Comparison of ENCODE assay signal across 8 cellular contexts in the genomic region with DNA sequence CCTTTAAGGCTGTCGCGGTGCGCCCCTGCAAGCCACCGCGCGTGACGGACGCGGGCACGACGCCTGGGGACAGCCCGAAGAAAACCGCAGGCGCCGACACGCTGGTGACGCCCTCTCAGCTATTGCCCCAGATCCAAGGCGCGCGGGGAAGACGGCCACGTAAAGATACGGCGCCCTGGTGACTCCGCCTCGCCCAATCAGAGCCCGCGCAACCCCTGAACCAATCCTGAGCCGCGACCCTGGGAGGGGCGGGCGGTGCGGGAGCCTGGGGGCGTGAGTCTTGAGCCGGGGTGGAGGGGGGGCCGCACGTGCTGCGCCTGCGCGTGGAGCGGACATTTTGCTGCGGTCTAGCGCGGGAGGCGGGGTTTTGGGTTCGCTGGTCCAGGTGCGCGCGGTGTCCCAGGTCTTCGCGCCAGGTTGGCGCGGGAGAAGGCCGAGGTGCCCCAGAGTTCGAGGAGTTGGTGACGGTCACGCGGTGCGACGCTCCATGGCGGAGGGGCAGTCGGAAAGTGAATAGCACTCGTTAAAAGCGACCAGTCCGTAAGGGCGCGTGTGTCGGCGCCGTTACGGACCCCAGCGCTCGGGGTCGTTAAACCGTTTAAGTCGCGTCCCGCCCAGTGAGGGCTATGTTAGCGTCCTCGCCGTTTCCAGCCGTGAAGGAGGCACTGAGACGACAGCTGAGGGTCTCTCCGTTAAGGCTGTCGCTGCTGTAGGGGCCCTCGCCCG. TPM values are rescaled to one million over a fixed set of nuclear protein-coding genes. Genes with fewer than 3 reads are reported as not detected.
A peak's percentile ranks its signal among the peaks of the same experiment; 100 is the strongest.
DNase-seq lines count a peak whose midpoint lies in the region; ATAC-seq and TF ChIP-seq lines count a peak whose summit lies in the region.

No MANE protein-coding gene starts in this region.

- 9% methylated on average over 27 of the region's 87 CpGs for WGBS in SK-N-SH (ENCODE audit: low lambda C conversion rate)

- H2AFZ ChIP-seq in SK-N-SH (ENCODE audit: low read depth) = peak overlapping the region; percentile 99
- H2AFZ ChIP-seq in osteoblast (ENCODE audit: low read length) = peak overlapping the region; percentile 99

- H3K27ac Mint-ChIP-seq in activated naive CD8-positive, alpha-beta T cell = peak overlapping the region; percentile 97
- H3K27ac Mint-ChIP-seq in glutamatergic neuron (ENCODE audit: unreplicated experiment) = peak overlapping the region; percentile 90

- H3F3A ChIP-seq in SK-N-SH (replicated peaks; ENCODE audit: insufficient read depth) = peaks cover 14% of the 10 kb centered on the region

- H3K9ac ChIP-seq in SK-N-SH = peak overlapping the region; percentile 86

- H4K20me1 ChIP-seq in SK-N-SH (ENCODE audit: insufficient read depth) (no peaks in the 10 kb centered on the region), osteoblast (ENCODE audit: insufficient read depth, low read length) (no peaks in the 10 kb centered on the region)

- H3K36me3 ChIP-seq in SK-N-SH (replicated peaks in 1 of 2; ENCODE audit: control insufficient read depth in 1 of 2, insufficient read depth in 2 of 2, low read length in 1 of 2) = no peaks in the 10 kb centered on the region
- no peaks in the 10 kb centered on the region for H3K36me3 ChIP-seq in osteoblast (ENCODE audit: insufficient read depth, low read length)
- H3K36me3 ChIP-seq in thoracic aorta = no peaks in the 10 kb centered on the region

- DNase-seq in GM10248 (ENCODE audit: extremely low spot score) (peak; percentile 100), NCI-H1092 (lab: John Stamatoyannopoulos, UW) (peak; percentile 92), SK-N-SH (peak; percentile 100), glutamatergic neuron (peak; percentile 98), osteoblast (ENCODE audit: insufficient read length, low spot score, missing footprints) (peak; percentile 99), thoracic aorta (ENCODE audit: low spot score) (peak; percentile 96)

- CTCF ChIA-PET in GM10248 (lab: Yijun Ruan, JAX) = interaction anchor here (1.0 to 5.7 kb wide), 8 partner anchors 9 to 87 kb away, joined by 3 to 36 read pairs (median 4); partner anchors contain the start of gene NMUR1
- CTCF ChIA-PET in SK-N-SH (lab: Yijun Ruan, JAX) = interaction anchor here (1.0 to 1.9 kb wide), 3 partner anchors 16 to 161 kb away, joined by 3 to 5 read pairs (median 3); partner anchors contain the start of gene NMUR1

- POLR2A ChIA-PET in GM10248 (lab: Yijun Ruan, JAX) (interaction anchor here (1.0 kb wide), 1 partner anchor 52 kb away, joined by 3 read pairs; no protein-coding TSS in a partner anchor), SK-N-SH (lab: Yijun Ruan, JAX) (interaction anchor here (0.6 to 1.0 kb wide), 2 partner anchors 50 to 265 kb away, joined by 3 to 9 read pairs; partner anchors contain the start of gene NCL)

- H3K27me3 Mint-ChIP-seq in activated naive CD8-positive, alpha-beta T cell = no peaks in the 10 kb centered on the region
- H3K27me3 Mint-ChIP-seq in glutamatergic neuron (ENCODE audit: unreplicated experiment) = peaks cover 2% of the 10 kb centered on the region

- peak overlapping the region; percentile 58 to 86 for H3K27ac ChIP-seq in SK-N-SH (ENCODE audit: low read depth in 2 of 2, low read length in 1 of 2)
- peak overlapping the region; percentile 93 for H3K27ac ChIP-seq in osteoblast (ENCODE audit: low read depth, low read length)
- peak overlapping the region; percentile 77 to 80 for H3K27ac ChIP-seq in thoracic aorta

- H3K4me1 ChIP-seq in SK-N-SH (ENCODE audit: control insufficient read depth in 1 of 2, insufficient read depth in 2 of 2, low read depth in 1 of 2, low read length in 1 of 2) (peaks cover 0 to 5% of the 10 kb centered on the region in 2 experiments; a peak in 2 of 4 replicates), osteoblast (ENCODE audit: insufficient read depth, low read length) (peaks cover 13% of the 10 kb centered on the region), thoracic aorta (ENCODE audit: control insufficient read depth in 1 of 2, low read depth in 2 of 2) (peaks cover 0 to 5% of the 10 kb centered on the region in 2 donors)

- H3K4me3 Mint-ChIP-seq in activated naive CD8-positive, alpha-beta T cell = peak overlapping the region; percentile 91
- H3K4me3 Mint-ChIP-seq in glutamatergic neuron (ENCODE audit: unreplicated experiment) = peak overlapping the region; percentile 97

- H3K4me1 Mint-ChIP-seq in activated naive CD8-positive, alpha-beta T cell (ENCODE audit: low read depth) = peaks cover 20% of the 10 kb centered on the region
- H3K4me1 Mint-ChIP-seq in glutamatergic neuron (ENCODE audit: low read depth, unreplicated experiment) = peaks cover 11% of the 10 kb centered on the region

- no peaks in the 10 kb centered on the region for H3K36me3 Mint-ChIP-seq in activated naive CD8-positive, alpha-beta T cell
- H3K36me3 Mint-ChIP-seq in glutamatergic neuron (ENCODE audit: unreplicated experiment) = no peaks in the 10 kb centered on the region

- no peaks in the 10 kb centered on the region for H3K9me3 Mint-ChIP-seq in activated naive CD8-positive, alpha-beta T cell (ENCODE audit: low read depth)
- H3K9me3 Mint-ChIP-seq in glutamatergic neuron (ENCODE audit: unreplicated experiment) = peaks cover 3% of the 10 kb centered on the region

- H3K4me2 ChIP-seq in SK-N-SH (peak overlapping the region; percentile 96), osteoblast (ENCODE audit: insufficient read depth, low read length) (peak overlapping the region; percentile 97)

- ATAC-seq in HG02610 (IDR thresholded peaks at IDR 0.05; ENCODE audit: unreplicated experiment) (peak; percentile 98), thoracic aorta (ENCODE audit: insufficient number of reproducible peaks, low FRiP score, low read depth) (peak; percentile 95)

- no peak for TF ChIP-seq RAD21 in SK-N-SH (IDR thresholded peaks at IDR 0.05; ENCODE audit: low read length)

- H3K9me3 ChIP-seq in SK-N-SH (no peaks in the 10 kb centered on the region), osteoblast (ENCODE audit: low read depth, low read length) (no peaks in the 10 kb centered on the region), thoracic aorta (no peaks in the 10 kb centered on the region)

- TF ChIP-seq EP300 in SK-N-SH (IDR thresholded peaks at IDR 0.05; ENCODE audit: borderline replicate concordance in 1 of 2, low read depth in 1 of 2, low read length in 1 of 2) = no peak

- H3K4me3 ChIP-seq in SK-N-SH (ENCODE audit: low read depth in 2 of 2, low read length in 1 of 2) (peak overlapping the region; percentile 86 to 89), osteoblast (ENCODE audit: insufficient read depth, low read length) (peak overlapping the region; percentile 95), thoracic aorta (peak overlapping the region; percentile 86)

- H3K27me3 ChIP-seq in SK-N-SH (ENCODE audit: insufficient read depth) = no peaks in the 10 kb centered on the region
- H3K27me3 ChIP-seq in osteoblast (ENCODE audit: insufficient read depth, low read length) = no peaks in the 10 kb centered on the region
- H3K27me3 ChIP-seq in thoracic aorta (replicated peaks; ENCODE audit: insufficient read depth) = no peaks in the 10 kb centered on the region

- TF ChIP-seq CTCF in GM10248 (IDR thresholded peaks at IDR 0.05; ENCODE audit: control extremely low read depth, extremely low read depth, low read depth, missing control alignments) (no peak), SK-N-SH (IDR thresholded peaks at IDR 0.05) (no peak), glutamatergic neuron (IDR thresholded peaks at IDR 0.05; ENCODE audit: partially characterized antibody, unreplicated experiment) (no peak), osteoblast (IDR thresholded peaks at IDR 0.05; ENCODE audit: extremely low read depth, low read depth, low read length) (no peak), thoracic aorta (IDR thresholded peaks at IDR 0.05) (no peak)

- H3K79me2 ChIP-seq in SK-N-SH (ENCODE audit: insufficient read depth) (no peaks in the 10 kb centered on the region), osteoblast (ENCODE audit: insufficient read depth, low read length) (no peaks in the 10 kb centered on the region)

- no peaks in the 10 kb centered on the region for H3K9me2 ChIP-seq in SK-N-SH

TF ChIP-seq in SK-N-SH, 30 proteins besides CTCF, POLR2A, EP300 and RAD21 (continues in another document):
- TF ChIP-seq MAX (IDR thresholded peaks at IDR 0.05; ENCODE audit: low read depth) = peak; percentile 93
- peak; percentile 62; the same call in 1 of the 2 replicates for TF ChIP-seq TAF1 (IDR thresholded peaks at IDR 0.05; ENCODE audit: borderline replicate concordance, low read depth, low read length)
- peak; percentile 72 for TF ChIP-seq SIN3A (IDR thresholded peaks at IDR 0.05; ENCODE audit: borderline replicate concordance, low read depth, low read length)
- TF ChIP-seq ELF1 (IDR thresholded peaks at IDR 0.05) = no peak
- peak; percentile 16; the same call in 1 of the 2 replicates for TF ChIP-seq IRF3 (IDR thresholded peaks at IDR 0.05; ENCODE audit: low read depth, low read length)
- TF ChIP-seq JUND (IDR thresholded peaks at IDR 0.05) = no peak
- peak; percentile 91 for TF ChIP-seq POLR2AphosphoS5 (IDR thresholded peaks at IDR 0.05; ENCODE audit: low read depth, low read length)
- TF ChIP-seq RCOR1 (IDR thresholded peaks at IDR 0.05; ENCODE audit: low read length) = no peak

RNA-seq across cellular contexts. Expression of gene NMUR1, which starts 15.9 kb away (rescaled TPM):
- polyA plus RNA-seq in SK-N-SH (2012; rRNA removed) = not detected in 2 replicates
- polyA plus RNA-seq in SK-N-SH (2012; cell fraction: cytosol; rRNA removed) = 0.01 TPM in 1 of 2 replicates, not detected in the other
- polyA plus RNA-seq in SK-N-SH (2012; cell fraction: nucleus; rRNA removed) = not detected in 2 replicates
- total RNA-seq in glutamatergic neuron (ENCODE audit: unreplicated experiment) (0.32 TPM), osteoblast (under 0.01 TPM in 2 replicates), thoracic aorta (1 to 10 TPM in 1 of 2 donors, under 1 TPM in 1; 0.21 to 3.2 TPM)

RNA-seq across cellular contexts. Expression of gene NCL, which starts 50.1 kb away (rescaled TPM):
- polyA plus RNA-seq in SK-N-SH (2012; rRNA removed) = 256 and 285 TPM in 2 replicates
- polyA plus RNA-seq in SK-N-SH (2012; cell fraction: cytosol; rRNA removed) = 363 and 421 TPM in 2 replicates
- 77.5 and 158 TPM in 2 replicates for polyA plus RNA-seq in SK-N-SH (2012; cell fraction: nucleus; rRNA removed)
- 320 TPM for total RNA-seq in glutamatergic neuron (ENCODE audit: unreplicated experiment)
- 92.6 and 100 TPM in 2 replicates for total RNA-seq in osteoblast
- 100 to 1,000 TPM in 1 of 2 donors, 10 to 100 TPM in 1; 80.4 to 210 TPM for total RNA-seq in thoracic aorta

Comparison
In these comparisons a context has a peak if more than half of its experiments do, and no peak if none do; other contexts are left out.
1. Peak in every context shown above with its lines: DNase-seq, ATAC-seq, H3K4me3 ChIP-seq and H3K27ac ChIP-seq.